10 cellular contexts compared by ENCODE assay signal in genomic region chr20:25136643-25137559, GRCh38. TPM values are rescaled to one million over a fixed set of nuclear protein-coding genes. Genes with fewer than 3 reads are reported as not detected.
DNase-seq lines count a peak whose midpoint lies in the region; ATAC-seq, FAIRE-seq and TF ChIP-seq lines count a peak whose summit lies in the region.
"Had no signal": no experiment of that assay in that cellular context is flagged by ENCODE, and none has a peak within 500 bp of the region (broad histone marks: within the 10 kb centered on the region; RNA-seq: fewer than 3 reads in every experiment).

No MANE protein-coding gene starts in this region.

- no peaks in the 10 kb centered on the region for H3K9me3 Mint-ChIP-seq in astrocyte (ENCODE audit: unreplicated experiment)
- no peaks in the 10 kb centered on the region for H3K9me3 Mint-ChIP-seq in activated CD4-positive, alpha-beta T cell treated with anti-CD3 and anti-CD28 coated beads for 36 hours (ENCODE audit: low read depth)

- 32 to 48% (median 37%) methylated on average over 6 of the region's 6 CpGs for whole genome bisulfite sequencing in small intestine, 3 donors

- H3K27me3 ChIP-seq in astrocyte (ENCODE audit: insufficient read depth, low read length) (peaks cover 27% of the 10 kb centered on the region), small intestine (ENCODE audit: control insufficient read depth in 2 of 2, insufficient read depth in 2 of 2, low read length in 2 of 2) (no peaks in the 10 kb centered on the region)

- peaks cover 13% of the 10 kb centered on the region for H3K4me1 ChIP-seq in astrocyte (ENCODE audit: insufficient read depth, low read length)
- H3K4me1 ChIP-seq in small intestine (ENCODE audit: control insufficient read depth in 2 of 2, insufficient read depth in 1 of 2, low read depth in 1 of 2, low read length in 1 of 2) = no peaks in the 10 kb centered on the region

- H4K20me1 ChIP-seq in astrocyte (ENCODE audit: insufficient read depth, low read length) = no peaks in the 10 kb centered on the region

- CTCF ChIA-PET in activated CD4-positive, alpha-beta T cell treated with anti-CD3 and anti-CD28 coated beads for 36 hours (lab: Charles Lee) = no interaction called here

- H3K27ac ChIP-seq in astrocyte (ENCODE audit: low read depth, low read length) = no peak overlapping the region
- H3K27ac ChIP-seq in small intestine (ENCODE audit: low read depth in 1 of 2, low read length in 1 of 2) = no peak overlapping the region

- H3K36me3 ChIP-seq in astrocyte (ENCODE audit: insufficient read depth, low read length) (no peaks in the 10 kb centered on the region), small intestine (ENCODE audit: control insufficient read depth in 2 of 2, insufficient read depth in 2 of 2, low read length in 2 of 2) (no peaks in the 10 kb centered on the region)

- 0 out of 2 replicates have a peak, but pooled peaks have one; percentile 23 for TF ChIP-seq POLR2A in H54 (IDR thresholded peaks at IDR 0.05; ENCODE audit: low read depth, low read length)

- H3K4me1 Mint-ChIP-seq in astrocyte (ENCODE audit: low read depth, unreplicated experiment) = peaks cover 16% of the 10 kb centered on the region
- no peaks in the 10 kb centered on the region for H3K4me1 Mint-ChIP-seq in activated CD4-positive, alpha-beta T cell treated with anti-CD3 and anti-CD28 coated beads for 36 hours

- H3K9me3 ChIP-seq in astrocyte (ENCODE audit: insufficient read depth, low read depth, low read length) = no peaks in the 10 kb centered on the region
- H3K9me3 ChIP-seq in small intestine (ENCODE audit: control insufficient read depth, low read depth) = no peaks in the 10 kb centered on the region

- no peak overlapping the region for H2AFZ ChIP-seq in astrocyte (ENCODE audit: low read depth, low read length)

- intact Hi-C loops in activated CD4-positive, alpha-beta T cell treated with anti-CD3 and anti-CD28 coated beads for 36 hours (cut with DNase I, micrococcal nuclease) = no loop called here

- H3K4me3 Mint-ChIP-seq in astrocyte (ENCODE audit: unreplicated experiment) = no peak overlapping the region
- no peak overlapping the region for H3K4me3 Mint-ChIP-seq in activated CD4-positive, alpha-beta T cell treated with anti-CD3 and anti-CD28 coated beads for 36 hours

- peak overlapping the region; percentile 44 for H3K4me2 ChIP-seq in astrocyte (ENCODE audit: low read length)

- ATAC-seq in activated CD4-positive, alpha-beta T cell treated with anti-CD3 and anti-CD28 coated beads for 36 hours = no peak

- H3K36me3 Mint-ChIP-seq in astrocyte (ENCODE audit: low read depth, unreplicated experiment) = peaks cover 3% of the 10 kb centered on the region
- H3K36me3 Mint-ChIP-seq in activated CD4-positive, alpha-beta T cell treated with anti-CD3 and anti-CD28 coated beads for 36 hours (ENCODE audit: low read depth) = no peaks in the 10 kb centered on the region

- DNase-seq in H54 (ENCODE audit: insufficient read length, low spot score) (peak; percentile 95), astrocyte (ENCODE audit: low read depth) (peak; percentile 87), hepatic stellate cell (ENCODE audit: low spot score) (peak; percentile 93), small intestine (peak; percentile 7), GM19238 (ENCODE audit: insufficient read length, low spot score) (no peak), SK-N-DZ (ENCODE audit: low spot score) (no peak)
- DNase-seq in activated naive CD4-positive, alpha-beta T cell treated with anti-CD3 and anti-CD28 coated beads, Interleukin-2, amount 50 U/mL, for 16 hours = no peak
- DNase-seq in activated CD4-positive, alpha-beta T cell treated with anti-CD3 and anti-CD28 coated beads for 36 hours = no peak
- DNase-seq: activated CD4-positive, alpha-beta T cell treated with anti-CD3 and anti-CD28 coated beads, Interleukin-2, amount 50 U/mL, for 1 hour; Kasumi-1 had no signal

- H3K4me3 ChIP-seq in astrocyte (ENCODE audit: insufficient read depth, low read depth, low read length) = no peak overlapping the region
- H3K4me3 ChIP-seq in small intestine (ENCODE audit: low read depth in 1 of 2, low read length in 2 of 2) = no peak overlapping the region

- H3K79me2 ChIP-seq in astrocyte (ENCODE audit: insufficient read depth, low read length) = no peaks in the 10 kb centered on the region

- FAIRE-seq in H54 (lab: Jason Lieb, UNC) = peak; percentile 84
- FAIRE-seq in astrocyte (lab: Jason Lieb, UNC) = peak; percentile 43
- no peak for FAIRE-seq in small intestine (lab: Jason Lieb, UNC)

- peaks cover 37% of the 10 kb centered on the region for H3K27me3 Mint-ChIP-seq in astrocyte (ENCODE audit: low read depth, unreplicated experiment)
- peaks cover 2% of the 10 kb centered on the region for H3K27me3 Mint-ChIP-seq in activated CD4-positive, alpha-beta T cell treated with anti-CD3 and anti-CD28 coated beads for 36 hours

- POLR2A ChIA-PET in activated CD4-positive, alpha-beta T cell treated with anti-CD3 and anti-CD28 coated beads for 36 hours (lab: Charles Lee) = no interaction called here

- H3K9ac ChIP-seq in astrocyte (ENCODE audit: low read length) = no peak overlapping the region

- no peak for TF ChIP-seq CTCF in astrocyte (IDR thresholded peaks at IDR 0.05; ENCODE audit: insufficient read depth, low read depth, low read length)

- H3K27ac Mint-ChIP-seq in astrocyte (ENCODE audit: unreplicated experiment) = peak overlapping the region; percentile 98
- no peak overlapping the region for H3K27ac Mint-ChIP-seq in activated CD4-positive, alpha-beta T cell treated with anti-CD3 and anti-CD28 coated beads for 36 hours

RNA-seq across cellular contexts. Expression of gene VSX1, which starts 55.0 kb away (rescaled TPM):
- not detected in 2 replicates for total RNA-seq in astrocyte
- under 1 TPM in 1 of 3 donors, not detected in 2; 0.04 TPM for polyA plus RNA-seq in small intestine
- polyA plus RNA-seq in SK-N-DZ (2014; cell fraction: cytosol; rRNA removed) = not detected in 2 replicates
- not detected in 2 replicates for polyA plus RNA-seq in SK-N-DZ (2014; cell fraction: nucleus; rRNA removed)
- total RNA-seq in activated CD4-positive, alpha-beta T cell treated with anti-CD3 and anti-CD28 coated beads for 36 hours = not detected

RNA-seq across cellular contexts. Expression of gene ENTPD6, which starts 58.6 kb away (rescaled TPM):
- 50.7 and 57.8 TPM in 2 replicates for total RNA-seq in astrocyte
- polyA plus RNA-seq in small intestine = 100 to 1,000 TPM in 2 of 3 donors, 10 to 100 TPM in 1; 84.1 to 242 (median 163) TPM
- polyA plus RNA-seq in SK-N-DZ (2014; cell fraction: cytosol; rRNA removed) = 58.0 and 61.2 TPM in 2 replicates
- 253 and 269 TPM in 2 replicates for polyA plus RNA-seq in SK-N-DZ (2014; cell fraction: nucleus; rRNA removed)
- total RNA-seq in activated CD4-positive, alpha-beta T cell treated with anti-CD3 and anti-CD28 coated beads for 36 hours = 10 to 100 TPM; 34.3 to 41.5 TPM

Comparison
In these comparisons a context has a peak if more than half of its experiments do, and no peak if none do; other contexts are left out.
1. DNase-seq: peak in H54 (single experiment), astrocyte (single experiment), hepatic stellate cell (single experiment) and small intestine (single experiment); none in GM19238 (single experiment), activated naive CD4-positive, alpha-beta T cell treated with anti-CD3 and anti-CD28 coated beads, Interleukin-2, amount 50 U/mL, for 16 hours (single experiment), SK-N-DZ (single experiment) and activated CD4-positive, alpha-beta T cell treated with anti-CD3 and anti-CD28 coated beads for 36 hours (single experiment).